In the genomic region with DNA sequence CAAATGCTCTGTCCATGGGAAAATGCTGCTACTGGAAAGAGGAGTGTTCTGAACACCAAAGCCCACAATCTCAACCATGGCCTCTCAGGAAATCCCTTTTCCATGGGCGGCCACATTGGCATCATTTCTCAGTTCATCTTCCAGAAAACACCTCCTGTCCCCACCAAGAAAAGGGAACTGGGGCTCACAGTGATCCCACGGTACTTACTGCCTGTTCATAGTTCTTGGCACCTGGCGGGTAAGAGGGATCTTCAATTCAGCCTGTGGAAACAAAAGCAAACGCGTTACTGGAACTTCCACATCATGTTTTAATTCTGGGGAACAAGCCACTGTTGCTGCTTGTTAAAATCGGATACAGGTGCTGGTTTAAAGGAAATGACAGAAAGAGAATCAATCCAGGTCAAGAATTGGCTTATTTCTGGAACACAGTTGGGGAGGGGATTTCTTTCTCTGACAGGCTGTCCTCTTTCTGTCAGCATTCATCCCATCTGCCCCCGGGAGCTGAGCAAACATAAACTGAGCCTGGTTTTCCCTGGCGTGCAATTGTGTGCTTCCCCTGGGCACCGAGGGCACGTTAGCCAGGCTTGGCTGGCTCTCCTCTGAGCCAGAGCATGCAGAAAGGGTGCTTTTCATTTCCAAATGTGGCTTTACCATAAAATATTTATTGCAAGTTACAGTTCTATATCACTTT, we compare ENCODE assay signal across 23 cellular contexts. TPM values are rescaled to one million over a fixed set of nuclear protein-coding genes. Genes with fewer than 3 reads are reported as not detected.
DNase-seq lines count a peak whose midpoint lies in the region; ATAC-seq and TF ChIP-seq lines count a peak whose summit lies in the region.
"Had no signal": no experiment of that assay in that cellular context is flagged by ENCODE, and none has a peak within 500 bp of the region (broad histone marks: within the 10 kb centered on the region; RNA-seq: fewer than 3 reads in every experiment).

No MANE protein-coding gene starts in this region.

- DNase-seq in G401 (ENCODE audit: low spot score), result peak; percentile 91
- DNase-seq in NCI-H146 treated with DMSO at 0.1 percent for 48 hours (lab: John Stamatoyannopoulos, UW; ENCODE audit: unreplicated experiment), result peak; percentile 29
- peak; percentile 53 for DNase-seq in NCI-H446 treated with DMSO at 0.1 percent for 48 hours (lab: John Stamatoyannopoulos, UW)
- peak; percentile 73 for DNase-seq in cerebellum (ENCODE audit: low spot score)
- no peak for DNase-seq in HAP-1 (ENCODE audit: low spot score in 2 of 2)
- DNase-seq in ovary, result no peak
- DNase-seq: activated CD4-positive, CD25-positive, alpha-beta regulatory T cell treated with anti-CD3 and anti-CD28 coated beads, Interleukin-2, amount 50 U/mL, for 72 hours; activated naive CD4-positive, alpha-beta T cell; activated T-cell treated with anti-CD3 and anti-CD28 coated beads, Interleukin-2, amount 50 U/mL, for 24 hours; cortex of kidney; DMS79; KBM-7; left cardiac atrium; NCI-H2227 treated with DMSO at 0.1 percent for 48 hours; right cardiac atrium; stimulated activated CD4-positive, alpha-beta T cell treated with anti-CD3 and anti-CD28 coated beads, Interleukin-4, amount 100 ng/mL, for 4 hours had no signal

- 83 to 86% (median 86%) methylated on average over 10 of the region's 10 CpGs for WGBS in ovary, 3 donors

- no peak for TF ChIP-seq CTCF in ovary (IDR thresholded peaks at IDR 0.05)

- no peak for TF ChIP-seq EP300 in ovary (IDR thresholded peaks at IDR 0.05)

- H3K4me3 ChIP-seq in HAP-1, result no peak overlapping the region
- H3K4me3 ChIP-seq in ovary, result no peak overlapping the region
- H3K4me3 ChIP-seq: thyroid gland had no signal

- in situ Hi-C loops in G401 (cut with HindIII; ENCODE audit: low sequenced_read_pairs) (no loop called here), HAP-1 (cut with MboI; ENCODE audit: low sequenced_read_pairs) (no loop called here)

- H3K4me1 Mint-ChIP-seq in activated T-helper 17 cell treated with anti-CD3 and anti-CD28 coated beads, Interleukin-2, amount 50 U/mL, for 72 hours, result no peaks in the 10 kb centered on the region

- no peak overlapping the region for H3K27ac ChIP-seq in ovary
- H3K27ac ChIP-seq: C4-2B, thyroid gland had no signal

- H3K9me3 ChIP-seq in HAP-1, result no peaks in the 10 kb centered on the region
- H3K9me3 ChIP-seq in ovary, result no peaks in the 10 kb centered on the region
- H3K9me3 ChIP-seq: thyroid gland had no signal

- no peaks in the 10 kb centered on the region for H3K36me3 Mint-ChIP-seq in activated T-helper 17 cell treated with anti-CD3 and anti-CD28 coated beads, Interleukin-2, amount 50 U/mL, for 72 hours (ENCODE audit: low read depth)

- H3K4me3 Mint-ChIP-seq in activated T-helper 17 cell treated with anti-CD3 and anti-CD28 coated beads, Interleukin-2, amount 50 U/mL, for 72 hours, result no peak overlapping the region
- H3K4me3 Mint-ChIP-seq: activated T-cell treated with anti-CD3 and anti-CD28 coated beads, Interleukin-2, amount 50 U/mL, for 24 hours; stimulated activated naive CD8-positive, alpha-beta T cell treated with anti-CD3 and anti-CD28 coated beads, Interleukin-15, Interleukin-2, amounts not matched to agents 100 ng/mL and 50 ng/mL, for 24 hours had no signal

- ATAC-seq in activated T-helper 17 cell treated with anti-CD3 and anti-CD28 coated beads, Interleukin-2, amount 50 U/mL, for 72 hours (replicated peaks), result no peak
- no peak for ATAC-seq in esophagus mucosa
- ATAC-seq: left cardiac atrium, right cardiac atrium had no signal

- no peaks in the 10 kb centered on the region for H3K9me3 Mint-ChIP-seq in activated T-helper 17 cell treated with anti-CD3 and anti-CD28 coated beads, Interleukin-2, amount 50 U/mL, for 72 hours
- H3K9me3 Mint-ChIP-seq: activated T-cell treated with anti-CD3 and anti-CD28 coated beads, Interleukin-2, amount 50 U/mL, for 24 hours; stimulated activated naive CD8-positive, alpha-beta T cell treated with anti-CD3 and anti-CD28 coated beads, Interleukin-15, Interleukin-2, amounts not matched to agents 100 ng/mL and 50 ng/mL, for 24 hours had no signal

- no peak overlapping the region for H3K27ac Mint-ChIP-seq in activated T-helper 17 cell treated with anti-CD3 and anti-CD28 coated beads, Interleukin-2, amount 50 U/mL, for 72 hours
- H3K27ac Mint-ChIP-seq: activated T-cell treated with anti-CD3 and anti-CD28 coated beads, Interleukin-2, amount 50 U/mL, for 24 hours; stimulated activated naive CD8-positive, alpha-beta T cell treated with anti-CD3 and anti-CD28 coated beads, Interleukin-15, Interleukin-2, amounts not matched to agents 100 ng/mL and 50 ng/mL, for 24 hours had no signal

- TF ChIP-seq POLR2A in ovary (IDR thresholded peaks at IDR 0.05), result no peak

- intact Hi-C loops in ovary (cut with DNase I), result no loop called here

- H3K4me1 ChIP-seq in HAP-1, result no peaks in the 10 kb centered on the region
- no peaks in the 10 kb centered on the region for H3K4me1 ChIP-seq in ovary (ENCODE audit: insufficient read depth)
- H3K4me1 ChIP-seq: thyroid gland had no signal

- H3K27me3 Mint-ChIP-seq in activated T-helper 17 cell treated with anti-CD3 and anti-CD28 coated beads, Interleukin-2, amount 50 U/mL, for 72 hours, result no peaks in the 10 kb centered on the region
- H3K27me3 Mint-ChIP-seq: activated T-cell treated with anti-CD3 and anti-CD28 coated beads, Interleukin-2, amount 50 U/mL, for 24 hours; stimulated activated naive CD8-positive, alpha-beta T cell treated with anti-CD3 and anti-CD28 coated beads, Interleukin-15, Interleukin-2, amounts not matched to agents 100 ng/mL and 50 ng/mL, for 24 hours had no signal

- H3K36me3 ChIP-seq in HAP-1 (replicated peaks), result no peaks in the 10 kb centered on the region
- H3K36me3 ChIP-seq in ovary, result no peaks in the 10 kb centered on the region
- H3K36me3 ChIP-seq: thyroid gland had no signal

- H3K27me3 ChIP-seq in HAP-1 (ENCODE audit: low read depth), result no peaks in the 10 kb centered on the region
- no peaks in the 10 kb centered on the region for H3K27me3 ChIP-seq in ovary
- H3K27me3 ChIP-seq: thyroid gland had no signal

RNA-seq across cellular contexts. Expression of gene CLNK, which starts 16.8 kb away (rescaled TPM):
- not detected in 2 replicates for total RNA-seq in G401 (2014; rRNA removed; shearing (Covaris generic))
- total RNA-seq in cerebellum, result not detected
- total RNA-seq in activated T-helper 17 cell treated with anti-CD3 and anti-CD28 coated beads, Interleukin-2, amount 50 U/mL, for 72 hours, result not detected
- under 1 TPM in 2 of 7 donors, not detected in 5; 0.10 to 0.22 TPM for total RNA-seq in ovary
- polyA plus RNA-seq in ovary, result under 1 TPM in 1 of 2 donors, not detected in 1; 0.23 TPM
- total RNA-seq in esophagus mucosa, result 0.08 TPM
- total RNA-seq: HT1080, left cardiac atrium, omental fat pad, right cardiac atrium, thyroid gland had no signal
- polyA plus RNA-seq: right cardiac atrium had no signal

Comparison
In these comparisons a context has a peak if more than half of its experiments do, and no peak if none do; other contexts are left out.
1. DNase-seq: peak in G401 (single experiment), NCI-H146 treated with DMSO at 0.1 percent for 48 hours (single experiment), NCI-H446 treated with DMSO at 0.1 percent for 48 hours (single experiment) and cerebellum (single experiment); none in HAP-1 (0 of 2) and ovary (0 of 5).